Comparison of ENCODE assay signal across 9 cellular contexts in genomic region chr11:135027461-135027860, GRCh38.
DNase-seq lines count a peak whose midpoint lies in the region; ATAC-seq and TF ChIP-seq lines count a peak whose summit lies in the region.
"Had no signal": no experiment of that assay in that cellular context is flagged by ENCODE, and none has a peak within 500 bp of the region (broad histone marks: within the 10 kb centered on the region; RNA-seq: fewer than 3 reads in every experiment).

No MANE protein-coding gene starts in this region.

- H3K4me1 Mint-ChIP-seq in neural crest cell: no peaks in the 10 kb centered on the region

- TF ChIP-seq POLR2A in NB4 (IDR thresholded peaks at IDR 0.05; ENCODE audit: extremely low read depth, insufficient read length): no peak

- no peak overlapping the region for H3K27ac Mint-ChIP-seq in neural crest cell (ENCODE audit: unreplicated experiment)

- H3K36me3 Mint-ChIP-seq in neural crest cell (ENCODE audit: low read depth): no peaks in the 10 kb centered on the region

- peaks cover 17% of the 10 kb centered on the region for H3K27me3 Mint-ChIP-seq in neural crest cell (ENCODE audit: low read depth)

- no peak overlapping the region for H3K4me3 ChIP-seq in NB4 (ENCODE audit: low read depth, low read length)

- H3K9me3 Mint-ChIP-seq in neural crest cell: no peaks in the 10 kb centered on the region

- no peak overlapping the region for H3K4me3 Mint-ChIP-seq in neural crest cell

- peak; percentile 32 for DNase-seq in DMS53 (lab: John Stamatoyannopoulos, UW)
- DNase-seq in DMS53 treated with DMSO at 0.1 percent for 48 hours (lab: John Stamatoyannopoulos, UW; ENCODE audit: unreplicated experiment): no peak
- DNase-seq in NB4 (ENCODE audit: low read depth): peak; percentile 70
- DNase-seq in dermis microvascular lymphatic vessel endothelial cell (ENCODE audit: low read depth in 2 of 2): peak; percentile 41 to 55
- DNase-seq in neural crest cell (ENCODE audit: low read depth, low spot score): peak; percentile 48
- no peak for DNase-seq in hypothalamus (lab: John Stamatoyannopoulos, UW)
- no peak for DNase-seq in SK-N-DZ (ENCODE audit: low spot score)
- DNase-seq: 8988T had no signal

- TF ChIP-seq CTCF in NB4 (IDR thresholded peaks at IDR 0.05; ENCODE audit: low read depth, low read length): no peak
- no peak for TF ChIP-seq CTCF in neural crest cell (conservative IDR thresholded peaks at IDR 0.05)

- no peak for ATAC-seq in GM18520 (IDR thresholded peaks at IDR 0.05; ENCODE audit: unreplicated experiment)

Comparison
In these comparisons a context has a peak if more than half of its experiments do, and no peak if none do; other contexts are left out.
1. DNase-seq: peak in DMS53 (single experiment), NB4 (single experiment), dermis microvascular lymphatic vessel endothelial cell (2 of 2) and neural crest cell (single experiment); none in DMS53 treated with DMSO at 0.1 percent for 48 hours (single experiment), hypothalamus (0 of 51) and SK-N-DZ (single experiment).